1 cellular context compared by ENCODE assay signal in genomic region chr20:16240355-16240754, GRCh38.
TF ChIP-seq lines count a peak whose summit lies in the region.

No MANE protein-coding gene starts in this region.

TF ChIP-seq in HepG2, 621 proteins besides CTCF, POLR2A, EP300 and RAD21 (continued from another document):
- TF ChIP-seq ZNF691 (CRISPR knock-in tag; IDR thresholded peaks at IDR 0.05; ENCODE audit: borderline replicate concordance, low read depth) (no peak), PPARG (CRISPR knock-in tag; conservative IDR thresholded peaks at IDR 0.05) (no peak), SRSF9 (IDR thresholded peaks at IDR 0.05; ENCODE audit: borderline replicate concordance, insufficient read depth, low read depth, low read length, poor library complexity, severe bottlenecking) (no peak), KIAA2018 (CRISPR knock-in tag; IDR thresholded peaks at IDR 0.05; ENCODE audit: borderline replicate concordance) (no peak), CREB3 (CRISPR knock-in tag; IDR thresholded peaks at IDR 0.05) (no peak), ZNF12 (CRISPR knock-in tag; IDR thresholded peaks at IDR 0.05) (no peak), ONECUT2 (CRISPR knock-in tag; IDR thresholded peaks at IDR 0.05) (no peak), ARID3A (IDR thresholded peaks at IDR 0.05; ENCODE audit: low read depth, low read length) (no peak), ELF3 (CRISPR knock-in tag; IDR thresholded peaks at IDR 0.05) (no peak), ZIK1 (CRISPR knock-in tag; IDR thresholded peaks at IDR 0.05; ENCODE audit: borderline replicate concordance, low read depth) (no peak), GMEB1 (CRISPR knock-in tag; IDR thresholded peaks at IDR 0.05; ENCODE audit: borderline replicate concordance) (no peak), NFE2 (CRISPR knock-in tag; IDR thresholded peaks at IDR 0.05) (no peak), ZSCAN30 (CRISPR knock-in tag; IDR thresholded peaks at IDR 0.05) (no peak), CEBPB (IDR thresholded peaks at IDR 0.05; ENCODE audit: borderline replicate concordance, low read depth, low read length) (peak; percentile 73; the same call in 1 of the 2 replicates), TAF1 (CRISPR knock-in tag; IDR thresholded peaks at IDR 0.05) (no peak), GZF1 (CRISPR knock-in tag; IDR thresholded peaks at IDR 0.05) (no peak), ZNF552 (CRISPR knock-in tag; IDR thresholded peaks at IDR 0.05; ENCODE audit: borderline replicate concordance) (no peak), ZBED4 (CRISPR knock-in tag; IDR thresholded peaks at IDR 0.05; ENCODE audit: borderline replicate concordance) (no peak), GTF2F1 (IDR thresholded peaks at IDR 0.05; ENCODE audit: low read length) (no peak), UBTF (CRISPR knock-in tag; IDR thresholded peaks at IDR 0.05) (no peak), SP2 (CRISPR knock-in tag; IDR thresholded peaks at IDR 0.05) (no peak), NAIF1 (CRISPR knock-in tag; IDR thresholded peaks at IDR 0.05; ENCODE audit: borderline replicate concordance) (no peak), GABPA (IDR thresholded peaks at IDR 0.05; ENCODE audit: low read depth, low read length) (no peak), GABPA (CRISPR knock-in tag; IDR thresholded peaks at IDR 0.05; ENCODE audit: low read depth) (no peak), CSRNP1 (CRISPR knock-in tag; IDR thresholded peaks at IDR 0.05) (no peak), NKX3-1 (CRISPR knock-in tag; IDR thresholded peaks at IDR 0.05) (no peak), ZBTB10 (CRISPR knock-in tag; IDR thresholded peaks at IDR 0.05; ENCODE audit: borderline replicate concordance) (no peak), KDM1A (CRISPR knock-in tag; IDR thresholded peaks at IDR 0.05) (no peak), CEBPG (CRISPR knock-in tag; IDR thresholded peaks at IDR 0.05) (0 out of 2 replicates have a peak, but pooled peaks have one; percentile 9), SRF (IDR thresholded peaks at IDR 0.05; ENCODE audit: low read depth, low read length) (no peak), ATF7 (IDR thresholded peaks at IDR 0.05) (peak; percentile 56), ATF7 (CRISPR knock-in tag; IDR thresholded peaks at IDR 0.05) (no peak), JARID2 (CRISPR knock-in tag; IDR thresholded peaks at IDR 0.05; ENCODE audit: insufficient replicate concordance) (no peak)
